Comparison of ENCODE assay signal across 11 cellular contexts in genomic region chr10:557792-558328, GRCh38.
DNase-seq lines count a peak whose midpoint lies in the region; ATAC-seq and TF ChIP-seq lines count a peak whose summit lies in the region.
"Had no signal": no experiment of that assay in that cellular context is flagged by ENCODE, and none has a peak within 500 bp of the region (broad histone marks: within the 10 kb centered on the region; RNA-seq: fewer than 3 reads in every experiment).

No MANE protein-coding gene starts in this region.

- DNase-seq in A172 (ENCODE audit: low spot score) (peak; percentile 28), NAMALWA (ENCODE audit: low spot score) (peak; percentile 62), NK-92 (lab: John Stamatoyannopoulos, UW; ENCODE audit: unreplicated experiment) (no peak), GF-D8 (lab: John Stamatoyannopoulos, UW) (no peak)
- DNase-seq in CD4-positive, alpha-beta memory T cell: peak in 3 of 5 donors; percentile 44 to 65 (median 47)
- DNase-seq: activated CD8-positive, alpha-beta memory T cell treated with anti-CD3 and anti-CD28 coated beads, Interleukin-2, amount 10 ng/mL, durations not matched to agents 7 days and 5 days; MM.1S; stimulated activated CD4-positive, alpha-beta T cell treated with anti-CD3 and anti-CD28 coated beads, Interleukin-4, amount 100 ng/mL, for 1 hour had no signal

- no peak overlapping the region for H3K4me3 ChIP-seq in CD4-positive, alpha-beta memory T cell (ENCODE audit: low read length in 2 of 2)

- no peak overlapping the region for H3K27ac ChIP-seq in CD4-positive, alpha-beta memory T cell (ENCODE audit: low read depth, low read length)

- no peaks in the 10 kb centered on the region for H3K27me3 ChIP-seq in CD4-positive, alpha-beta memory T cell (ENCODE audit: insufficient read depth, low read length)

- peaks cover 5% of the 10 kb centered on the region for H3K4me1 ChIP-seq in CD4-positive, alpha-beta memory T cell (ENCODE audit: insufficient read depth, low read length)

- intact Hi-C loops in CD4-positive, alpha-beta memory T cell (cut with micrococcal nuclease): no loop called here

- H3K36me3 ChIP-seq in CD4-positive, alpha-beta memory T cell (ENCODE audit: insufficient read depth, low read length): no peaks in the 10 kb centered on the region

- peaks cover 0 to 3% (median 0%) of the 10 kb centered on the region in 8 donors for H3K9me3 Mint-ChIP-seq in CD4-positive, alpha-beta memory T cell
- H3K9me3 Mint-ChIP-seq in brain: peaks cover 0 to 6% (median 2%) of the 10 kb centered on the region in 5 experiments

- POLR2A ChIA-PET in CD4-positive, alpha-beta memory T cell (lab: Charles Lee; ENCODE audit: partially characterized antibody): no interaction called here

- ATAC-seq in GM21723 (IDR thresholded peaks at IDR 0.05; ENCODE audit: unreplicated experiment) (no peak), HG02884 (IDR thresholded peaks at IDR 0.05; ENCODE audit: unreplicated experiment) (no peak)
- ATAC-seq: activated CD8-positive, alpha-beta memory T cell treated with anti-CD3 and anti-CD28 coated beads, Interleukin-2, amount 10 ng/mL, durations not matched to agents 7 days and 5 days had no signal

- H3K27ac Mint-ChIP-seq in CD4-positive, alpha-beta memory T cell: peak overlapping the region in 4 of 7 donors; percentile 28 to 78 (median 64)
- peak overlapping the region in 3 of 5 experiments; percentile 21 to 63 (median 56) for H3K27ac Mint-ChIP-seq in brain
- H3K27ac Mint-ChIP-seq: activated CD8-positive, alpha-beta memory T cell treated with anti-CD3 and anti-CD28 coated beads, Interleukin-2, amount 10 ng/mL, durations not matched to agents 7 days and 5 days had no signal

- peaks cover 2 to 10% of the 10 kb centered on the region in 2 donors for H3K27me3 Mint-ChIP-seq in CD4-positive, alpha-beta memory T cell
- no peaks in the 10 kb centered on the region for H3K27me3 Mint-ChIP-seq in brain

- CTCF ChIA-PET in CD4-positive, alpha-beta memory T cell (lab: Charles Lee; ENCODE audit: partially characterized antibody): no interaction called here

- TF ChIP-seq CTCF in brain (conservative IDR thresholded peaks at IDR 0.05): no peak

- no peaks in the 10 kb centered on the region for H3K36me3 Mint-ChIP-seq in CD4-positive, alpha-beta memory T cell
- peaks cover 10% of the 10 kb centered on the region for H3K36me3 Mint-ChIP-seq in brain
- H3K36me3 Mint-ChIP-seq: activated CD8-positive, alpha-beta memory T cell treated with anti-CD3 and anti-CD28 coated beads, Interleukin-2, amount 10 ng/mL, durations not matched to agents 7 days and 5 days had no signal

- H3K9me3 ChIP-seq in CD4-positive, alpha-beta memory T cell (ENCODE audit: control insufficient read depth in 1 of 2, low read length in 2 of 2): no peaks in the 10 kb centered on the region

- peaks cover 1 to 21% (median 10%) of the 10 kb centered on the region in 4 donors for H3K4me1 Mint-ChIP-seq in CD4-positive, alpha-beta memory T cell
- peaks cover 89% of the 10 kb centered on the region for H3K4me1 Mint-ChIP-seq in brain
- H3K4me1 Mint-ChIP-seq: activated CD8-positive, alpha-beta memory T cell treated with anti-CD3 and anti-CD28 coated beads, Interleukin-2, amount 10 ng/mL, durations not matched to agents 7 days and 5 days had no signal

- peak overlapping the region in 1 of 8 donors; percentile 39 for H3K4me3 Mint-ChIP-seq in CD4-positive, alpha-beta memory T cell
- H3K4me3 Mint-ChIP-seq in brain: peak overlapping the region in 1 of 5 experiments; percentile 27
- H3K4me3 Mint-ChIP-seq: activated CD8-positive, alpha-beta memory T cell treated with anti-CD3 and anti-CD28 coated beads, Interleukin-2, amount 10 ng/mL, durations not matched to agents 7 days and 5 days had no signal

Comparison
In these comparisons a context has a peak if more than half of its experiments do, and no peak if none do; other contexts are left out.
1. DNase-seq: peak in A172 (single experiment), CD4-positive, alpha-beta memory T cell (3 of 5) and NAMALWA (single experiment); none in NK-92 (single experiment) and GF-D8 (single experiment).